Comparison of ENCODE assay signal across 1 cellular context in the genomic region with DNA sequence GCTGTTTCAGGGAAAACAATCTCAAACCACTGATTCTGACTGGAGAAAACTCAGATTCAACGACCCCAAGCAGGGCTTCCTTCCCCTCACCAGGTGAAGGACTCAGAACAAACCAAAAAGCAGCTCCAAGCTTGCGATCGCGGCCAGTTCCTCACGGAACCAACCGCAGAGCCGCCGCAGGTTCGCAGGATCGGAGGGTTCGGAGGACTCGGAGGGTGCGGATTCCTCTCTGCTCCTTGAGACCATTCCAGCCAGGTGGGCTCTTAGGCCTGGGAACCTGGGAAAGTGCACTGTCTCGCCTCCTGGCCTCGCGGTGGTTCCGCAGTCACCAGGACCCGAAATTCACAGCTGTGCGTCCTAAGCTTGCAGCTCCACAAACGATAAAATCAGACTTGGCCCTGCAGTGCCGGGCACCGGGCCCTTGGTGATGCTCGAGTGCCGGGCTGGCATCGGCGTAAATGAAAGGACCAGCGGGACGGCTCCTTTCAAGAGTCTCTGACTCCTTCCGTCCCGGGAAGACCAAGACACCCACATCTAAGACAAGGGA.
TF ChIP-seq lines count a peak whose summit lies in the region.

No MANE protein-coding gene starts in this region.

TF ChIP-seq in K562, 482 proteins besides CTCF, POLR2A, EP300 and RAD21 (continued from another document):
- TF ChIP-seq, protein P1, sequence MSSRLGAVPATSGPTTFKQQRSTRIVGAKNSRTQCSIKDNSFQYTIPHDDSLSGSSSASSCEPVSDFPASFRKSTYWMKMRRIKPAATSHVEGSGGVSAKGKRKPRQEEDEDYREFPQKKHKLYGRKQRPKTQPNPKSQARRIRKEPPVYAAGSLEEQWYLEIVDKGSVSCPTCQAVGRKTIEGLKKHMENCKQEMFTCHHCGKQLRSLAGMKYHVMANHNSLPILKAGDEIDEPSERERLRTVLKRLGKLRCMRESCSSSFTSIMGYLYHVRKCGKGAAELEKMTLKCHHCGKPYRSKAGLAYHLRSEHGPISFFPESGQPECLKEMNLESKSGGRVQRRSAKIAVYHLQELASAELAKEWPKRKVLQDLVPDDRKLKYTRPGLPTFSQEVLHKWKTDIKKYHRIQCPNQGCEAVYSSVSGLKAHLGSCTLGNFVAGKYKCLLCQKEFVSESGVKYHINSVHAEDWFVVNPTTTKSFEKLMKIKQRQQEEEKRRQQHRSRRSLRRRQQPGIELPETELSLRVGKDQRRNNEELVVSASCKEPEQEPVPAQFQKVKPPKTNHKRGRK (tag; IDR thresholded peaks at IDR 0.05) = no peak
- no peak for TF ChIP-seq ZNF3 (CRISPR knock-in tag; IDR thresholded peaks at IDR 0.05)
- TF ChIP-seq SAFB (IDR thresholded peaks at IDR 0.05; ENCODE audit: borderline replicate concordance, low read depth, low read length) = no peak
- TF ChIP-seq ZNF197 (CRISPR knock-in tag; IDR thresholded peaks at IDR 0.05; ENCODE audit: low read depth) = no peak
- TF ChIP-seq KAT8 (IDR thresholded peaks at IDR 0.05; ENCODE audit: low read depth) = no peak
- no peak for TF ChIP-seq RUNX1 (IDR thresholded peaks at IDR 0.05; ENCODE audit: low read depth)
- TF ChIP-seq PTBP1 (IDR thresholded peaks at IDR 0.05; ENCODE audit: low read depth, low read length) = no peak
- TF ChIP-seq SRSF1 (IDR thresholded peaks at IDR 0.05; ENCODE audit: low read depth, low read length) = no peak
- no peak for TF ChIP-seq DDX20 (tag; IDR thresholded peaks at IDR 0.05; ENCODE audit: low read depth)
- TF ChIP-seq, protein P2, sequence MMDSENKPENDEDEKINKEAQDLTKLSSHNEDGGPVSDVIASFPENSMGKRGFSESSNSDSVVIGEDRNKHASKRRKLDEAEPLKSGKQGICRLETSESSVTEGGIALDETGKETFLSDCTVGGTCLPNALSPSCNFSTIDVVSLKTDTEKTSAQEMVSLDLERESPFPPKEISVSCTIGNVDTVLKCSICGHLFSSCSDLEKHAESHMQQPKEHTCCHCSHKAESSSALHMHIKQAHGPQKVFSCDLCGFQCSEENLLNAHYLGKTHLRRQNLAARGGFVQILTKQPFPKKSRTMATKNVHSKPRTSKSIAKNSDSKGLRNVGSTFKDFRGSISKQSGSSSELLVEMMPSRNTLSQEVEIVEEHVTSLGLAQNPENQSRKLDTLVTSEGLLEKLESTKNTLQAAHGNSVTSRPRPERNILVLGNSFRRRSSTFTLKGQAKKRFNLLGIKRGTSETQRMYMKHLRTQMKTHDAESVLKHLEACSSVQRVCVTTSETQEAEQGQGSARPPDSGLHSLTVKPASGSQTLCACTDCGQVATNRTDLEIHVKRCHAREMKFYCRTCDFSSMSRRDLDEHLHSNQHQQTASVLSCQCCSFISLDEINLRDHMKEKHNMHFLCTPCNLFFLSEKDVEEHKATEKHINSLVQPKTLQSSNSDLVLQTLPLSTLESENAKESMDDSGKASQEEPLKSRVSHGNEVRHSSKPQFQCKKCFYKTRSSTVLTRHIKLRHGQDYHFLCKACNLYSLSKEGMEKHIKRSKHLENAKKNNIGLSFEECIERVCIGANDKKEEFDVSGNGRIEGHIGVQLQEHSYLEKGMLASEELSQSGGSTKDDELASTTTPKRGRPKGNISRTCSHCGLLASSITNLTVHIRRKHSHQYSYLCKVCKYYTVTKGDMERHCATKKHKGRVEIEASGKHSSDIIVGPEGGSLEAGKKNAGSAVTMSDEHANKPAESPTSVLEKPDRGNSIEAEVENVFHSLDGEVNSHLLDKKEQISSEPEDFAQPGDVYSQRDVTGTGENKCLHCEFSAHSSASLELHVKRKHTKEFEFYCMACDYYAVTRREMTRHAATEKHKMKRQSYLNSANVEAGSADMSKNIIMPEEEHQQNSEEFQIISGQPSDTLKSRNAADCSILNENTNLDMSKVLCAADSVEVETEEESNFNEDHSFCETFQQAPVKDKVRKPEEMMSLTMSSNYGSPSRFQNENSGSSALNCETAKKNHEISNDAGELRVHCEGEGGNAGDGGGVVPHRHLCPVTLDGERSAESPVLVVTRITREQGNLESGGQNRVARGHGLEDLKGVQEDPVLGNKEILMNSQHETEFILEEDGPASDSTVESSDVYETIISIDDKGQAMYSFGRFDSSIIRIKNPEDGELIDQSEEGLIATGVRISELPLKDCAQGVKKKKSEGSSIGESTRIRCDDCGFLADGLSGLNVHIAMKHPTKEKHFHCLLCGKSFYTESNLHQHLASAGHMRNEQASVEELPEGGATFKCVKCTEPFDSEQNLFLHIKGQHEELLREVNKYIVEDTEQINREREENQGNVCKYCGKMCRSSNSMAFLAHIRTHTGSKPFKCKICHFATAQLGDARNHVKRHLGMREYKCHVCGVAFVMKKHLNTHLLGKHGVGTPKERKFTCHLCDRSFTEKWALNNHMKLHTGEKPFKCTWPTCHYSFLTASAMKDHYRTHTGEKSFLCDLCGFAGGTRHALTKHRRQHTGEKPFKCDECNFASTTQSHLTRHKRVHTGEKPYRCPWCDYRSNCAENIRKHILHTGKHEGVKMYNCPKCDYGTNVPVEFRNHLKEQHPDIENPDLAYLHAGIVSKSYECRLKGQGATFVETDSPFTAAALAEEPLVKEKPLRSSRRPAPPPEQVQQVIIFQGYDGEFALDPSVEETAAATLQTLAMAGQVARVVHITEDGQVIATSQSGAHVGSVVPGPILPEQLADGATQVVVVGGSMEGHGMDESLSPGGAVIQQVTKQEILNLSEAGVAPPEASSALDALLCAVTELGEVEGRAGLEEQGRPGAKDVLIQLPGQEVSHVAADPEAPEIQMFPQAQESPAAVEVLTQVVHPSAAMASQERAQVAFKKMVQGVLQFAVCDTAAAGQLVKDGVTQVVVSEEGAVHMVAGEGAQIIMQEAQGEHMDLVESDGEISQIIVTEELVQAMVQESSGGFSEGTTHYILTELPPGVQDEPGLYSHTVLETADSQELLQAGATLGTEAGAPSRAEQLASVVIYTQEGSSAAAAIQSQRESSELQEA (IDR thresholded peaks at IDR 0.05; ENCODE audit: low read depth) = no peak
- no peak for TF ChIP-seq BRD4 (IDR thresholded peaks at IDR 0.05)
- TF ChIP-seq, protein P3, sequence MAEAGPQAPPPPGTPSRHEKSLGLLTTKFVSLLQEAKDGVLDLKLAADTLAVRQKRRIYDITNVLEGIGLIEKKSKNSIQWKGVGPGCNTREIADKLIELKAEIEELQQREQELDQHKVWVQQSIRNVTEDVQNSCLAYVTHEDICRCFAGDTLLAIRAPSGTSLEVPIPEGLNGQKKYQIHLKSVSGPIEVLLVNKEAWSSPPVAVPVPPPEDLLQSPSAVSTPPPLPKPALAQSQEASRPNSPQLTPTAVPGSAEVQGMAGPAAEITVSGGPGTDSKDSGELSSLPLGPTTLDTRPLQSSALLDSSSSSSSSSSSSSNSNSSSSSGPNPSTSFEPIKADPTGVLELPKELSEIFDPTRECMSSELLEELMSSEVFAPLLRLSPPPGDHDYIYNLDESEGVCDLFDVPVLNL (CRISPR knock-in tag; IDR thresholded peaks at IDR 0.05; ENCODE audit: low read depth) = no peak
- no peak for TF ChIP-seq ZNF445 (CRISPR knock-in tag; IDR thresholded peaks at IDR 0.05; ENCODE audit: low read depth)
- TF ChIP-seq SPI1 (IDR thresholded peaks at IDR 0.05; ENCODE audit: borderline replicate concordance, low read depth, low read length) = peak; percentile 23; the same call in 1 of the 2 replicates
- TF ChIP-seq ZKSCAN8 (CRISPR knock-in tag; IDR thresholded peaks at IDR 0.05) = no peak
- TF ChIP-seq NONO (IDR thresholded peaks at IDR 0.05; ENCODE audit: low read depth in 2 of 2, low read length in 1 of 2) = no peak
